16 cellular contexts compared by ENCODE assay signal in the genomic region with DNA sequence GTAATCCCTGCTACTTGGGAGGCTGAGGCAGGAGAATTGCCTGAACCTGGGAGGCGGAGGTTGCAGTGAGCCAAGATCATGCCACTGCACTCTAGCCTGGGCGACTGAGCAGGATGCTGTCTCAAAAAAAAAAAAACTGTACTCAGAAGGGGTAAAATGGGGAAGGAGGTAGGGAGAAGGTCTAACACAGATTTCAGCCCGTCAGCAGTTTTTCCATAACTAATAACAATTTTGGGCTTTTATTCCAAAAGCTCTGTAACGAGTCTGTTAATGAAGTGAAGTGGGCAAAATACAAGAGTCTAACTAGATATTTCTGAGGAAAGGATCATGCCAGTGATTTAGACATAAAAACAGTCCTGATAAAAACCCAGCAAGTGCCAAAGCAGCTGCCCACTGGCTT.
"Had no signal": no experiment of that assay in that cellular context is flagged by ENCODE, and none has a peak within 500 bp of the region (broad histone marks: within the 10 kb centered on the region; RNA-seq: fewer than 3 reads in every experiment).

No MANE protein-coding gene starts in this region.

- H3K27me3 Mint-ChIP-seq: naive B cell, T-helper 17 cell had no signal

- H3K9ac ChIP-seq: SK-N-SH had no signal

- FAIRE-seq: small intestine had no signal

- H3K9me3 Mint-ChIP-seq: naive B cell had no signal

- H3K27me3 ChIP-seq: adrenal gland, colonic mucosa, right atrium auricular region, tibial nerve had no signal

- H3K27ac ChIP-seq: adrenal gland, colonic mucosa, lower lobe of right lung, right atrium auricular region, tibial nerve had no signal

- H3K4me3 ChIP-seq: adrenal gland, colonic mucosa, lower lobe of right lung, right atrium auricular region, tibial nerve had no signal

- DNase-seq: activated CD4-positive, CD25-positive, alpha-beta regulatory T cell; activated CD8-positive, alpha-beta memory T cell treated with anti-CD3 and anti-CD28 coated beads for 24 hours; caudate nucleus; colonic mucosa; effector CD4-positive, alpha-beta T cell; foreskin melanocyte; head of caudate nucleus; left cardiac atrium; lower lobe of right lung; naive B cell; SK-N-SH; small intestine; T-helper 17 cell had no signal

- H3K4me2 ChIP-seq: SK-N-SH had no signal

- H3K4me1 ChIP-seq: adrenal gland, colonic mucosa, lower lobe of right lung, right atrium auricular region, tibial nerve had no signal

- H3K9me3 ChIP-seq: adrenal gland, colonic mucosa, lower lobe of right lung, right atrium auricular region, SK-N-SH, tibial nerve had no signal

- H3K4me3 Mint-ChIP-seq: naive B cell, T-helper 17 cell had no signal

- ATAC-seq: left cardiac atrium, lower lobe of right lung, T-helper 17 cell had no signal

- H3K36me3 ChIP-seq: colonic mucosa had no signal
